10 cellular contexts compared by ENCODE assay signal in genomic region chr1:228151170-228151513, GRCh38. TPM values are rescaled to one million over a fixed set of nuclear protein-coding genes. Genes with fewer than 3 reads are reported as not detected.
DNase-seq lines count a peak whose midpoint lies in the region; ATAC-seq and TF ChIP-seq lines count a peak whose summit lies in the region.
"Had no signal": no experiment of that assay in that cellular context is flagged by ENCODE, and none has a peak within 500 bp of the region (broad histone marks: within the 10 kb centered on the region; RNA-seq: fewer than 3 reads in every experiment).

No MANE protein-coding gene starts in this region.

- in situ Hi-C loops in GM13976 (cut with MboI; ENCODE audit: low sequenced_read_pairs, unreplicated experiment): no loop called here

- TF ChIP-seq CTCF in endodermal cell (conservative IDR thresholded peaks at IDR 0.05): no peak
- TF ChIP-seq CTCF in nephron (IDR thresholded peaks at IDR 0.05; ENCODE audit: unreplicated experiment in 3 of 3): no peak
- no peak for TF ChIP-seq CTCF in WERI-Rb-1 (IDR thresholded peaks at IDR 0.05; ENCODE audit: low read depth, low read length)
- TF ChIP-seq CTCF in GM13976 (IDR thresholded peaks at IDR 0.05; ENCODE audit: borderline replicate concordance, control extremely low read depth, extremely low read depth, insufficient read depth, missing control alignments): no peak

- H3K4me1 ChIP-seq in endodermal cell (ENCODE audit: control insufficient read depth, insufficient read depth, low read length) (no peaks in the 10 kb centered on the region), urinary bladder (ENCODE audit: insufficient read depth) (no peaks in the 10 kb centered on the region)
- H3K4me1 ChIP-seq: HAP-1 had no signal

- H3K4me3 ChIP-seq in endodermal cell (ENCODE audit: low read length) (no peak overlapping the region), urinary bladder (ENCODE audit: low read depth, low read length) (no peak overlapping the region), WERI-Rb-1 (ENCODE audit: low read depth, low read length) (no peak overlapping the region)
- H3K4me3 ChIP-seq: HAP-1 had no signal

- WGBS in endodermal cell (ENCODE audit: insufficient coverage in 1 of 2, insufficient read length in 1 of 2), 2 experiments: 86 to 100% methylated on average over 4 to 6 of the region's 6 CpGs
- 34% methylated on average over 6 of the region's 6 CpGs for WGBS in urinary bladder

- ATAC-seq in activated T-cell treated with anti-CD3 and anti-CD28 coated beads, Interleukin-2, amount 50 U/mL, for 72 hours (replicated peaks in 1 of 2): no peak
- no peak for ATAC-seq in HG03280 (IDR thresholded peaks at IDR 0.05; ENCODE audit: unreplicated experiment)

- H3K9me3 Mint-ChIP-seq in activated T-cell treated with anti-CD3 and anti-CD28 coated beads, Interleukin-2, amount 50 U/mL, for 24 hours: no peaks in the 10 kb centered on the region
- no peaks in the 10 kb centered on the region for H3K9me3 Mint-ChIP-seq in activated T-cell treated with anti-CD3 and anti-CD28 coated beads, Interleukin-2, amount 50 U/mL, for 72 hours
- H3K9me3 Mint-ChIP-seq in endodermal cell: no peaks in the 10 kb centered on the region
- no peaks in the 10 kb centered on the region for H3K9me3 Mint-ChIP-seq in nephron

- H3K27ac ChIP-seq in endodermal cell (ENCODE audit: low read depth, low read length): no peak overlapping the region
- H3K27ac ChIP-seq in urinary bladder (ENCODE audit: low read depth): peak overlapping the region; percentile 77
- no peak overlapping the region; the same call in 1 of the 2 replicates for H3K27ac ChIP-seq in WERI-Rb-1

- H3K27me3 Mint-ChIP-seq in activated T-cell treated with anti-CD3 and anti-CD28 coated beads, Interleukin-2, amount 50 U/mL, for 24 hours: no peaks in the 10 kb centered on the region
- H3K27me3 Mint-ChIP-seq in activated T-cell treated with anti-CD3 and anti-CD28 coated beads, Interleukin-2, amount 50 U/mL, for 72 hours (ENCODE audit: low read depth): no peaks in the 10 kb centered on the region
- H3K27me3 Mint-ChIP-seq in endodermal cell (ENCODE audit: insufficient read depth): no peaks in the 10 kb centered on the region
- H3K27me3 Mint-ChIP-seq in nephron (ENCODE audit: low read depth): no peaks in the 10 kb centered on the region

- no peak for DNase-seq in activated T-cell treated with anti-CD3 and anti-CD28 coated beads, Interleukin-2, amount 50 U/mL, for 24 hours
- no peak for DNase-seq in activated T-cell treated with anti-CD3 and anti-CD28 coated beads, Interleukin-2, amount 50 U/mL, for 72 hours
- DNase-seq in endodermal cell (peak; percentile 40), WERI-Rb-1 (no peak), GM13976 (ENCODE audit: low spot score) (no peak)
- DNase-seq: MM.1S had no signal

- H3K36me3 Mint-ChIP-seq in activated T-cell treated with anti-CD3 and anti-CD28 coated beads, Interleukin-2, amount 50 U/mL, for 24 hours (ENCODE audit: low read depth): peaks cover 29% of the 10 kb centered on the region
- H3K36me3 Mint-ChIP-seq in activated T-cell treated with anti-CD3 and anti-CD28 coated beads, Interleukin-2, amount 50 U/mL, for 72 hours (ENCODE audit: insufficient read depth in 2 of 2): no peaks in the 10 kb centered on the region
- H3K36me3 Mint-ChIP-seq in endodermal cell (ENCODE audit: low read depth): no peaks in the 10 kb centered on the region
- H3K36me3 Mint-ChIP-seq in nephron (ENCODE audit: low read depth): no peaks in the 10 kb centered on the region

- no peak overlapping the region for H3K9ac ChIP-seq in endodermal cell (ENCODE audit: extremely low read depth, low read length, poor library complexity, severe bottlenecking)

- peak overlapping the region; percentile 27 for H3K27ac Mint-ChIP-seq in activated T-cell treated with anti-CD3 and anti-CD28 coated beads, Interleukin-2, amount 50 U/mL, for 24 hours
- H3K27ac Mint-ChIP-seq in activated T-cell treated with anti-CD3 and anti-CD28 coated beads, Interleukin-2, amount 50 U/mL, for 72 hours: no peak overlapping the region
- H3K27ac Mint-ChIP-seq in endodermal cell (no peak overlapping the region), nephron (peak overlapping the region; percentile 17 to 89 (median 70))

- H3K4me3 Mint-ChIP-seq in activated T-cell treated with anti-CD3 and anti-CD28 coated beads, Interleukin-2, amount 50 U/mL, for 24 hours: no peak overlapping the region
- no peak overlapping the region for H3K4me3 Mint-ChIP-seq in activated T-cell treated with anti-CD3 and anti-CD28 coated beads, Interleukin-2, amount 50 U/mL, for 72 hours
- no peak overlapping the region for H3K4me3 Mint-ChIP-seq in endodermal cell
- no peak overlapping the region for H3K4me3 Mint-ChIP-seq in nephron

- H3K9me3 ChIP-seq in endodermal cell (ENCODE audit: control insufficient read depth, low read length) (no peaks in the 10 kb centered on the region), WERI-Rb-1 (ENCODE audit: severe bottlenecking) (no peaks in the 10 kb centered on the region)
- H3K9me3 ChIP-seq: HAP-1 had no signal

- H3K27me3 ChIP-seq in endodermal cell (ENCODE audit: control insufficient read depth, insufficient read depth, low read length, poor library complexity, severe bottlenecking) (no peaks in the 10 kb centered on the region), WERI-Rb-1 (ENCODE audit: insufficient read depth, low read depth, severe bottlenecking) (no peaks in the 10 kb centered on the region)

- H3K4me1 Mint-ChIP-seq in activated T-cell treated with anti-CD3 and anti-CD28 coated beads, Interleukin-2, amount 50 U/mL, for 24 hours (ENCODE audit: low read depth): peaks cover 20% of the 10 kb centered on the region
- peaks cover 15% of the 10 kb centered on the region for H3K4me1 Mint-ChIP-seq in activated T-cell treated with anti-CD3 and anti-CD28 coated beads, Interleukin-2, amount 50 U/mL, for 72 hours (ENCODE audit: low read depth)
- H3K4me1 Mint-ChIP-seq in endodermal cell (no peaks in the 10 kb centered on the region), nephron (no peaks in the 10 kb centered on the region)

- peaks cover 1% of the 10 kb centered on the region for H3K36me3 ChIP-seq in endodermal cell (ENCODE audit: control insufficient read depth, insufficient read depth, low read length)
- H3K36me3 ChIP-seq in urinary bladder (ENCODE audit: insufficient read depth): no peaks in the 10 kb centered on the region
- H3K36me3 ChIP-seq in WERI-Rb-1: peaks cover 5% of the 10 kb centered on the region

RNA-seq across cellular contexts. Expression of gene GJC2, which starts 1.4 kb away (rescaled TPM):
- total RNA-seq in activated T-cell treated with anti-CD3 and anti-CD28 coated beads, Interleukin-2, amount 50 U/mL, for 72 hours: under 1 TPM; 0.77 to 0.93 TPM
- under 1 TPM; 0.53 to 0.60 TPM for total RNA-seq in endodermal cell
- 0.71 TPM for polyA plus RNA-seq in endodermal cell (2013, experiment 1 of 2)
- 0.37 TPM for polyA plus RNA-seq in endodermal cell (2013, experiment 2 of 2)
- 4.0 TPM for total RNA-seq in urinary bladder
- polyA plus RNA-seq in urinary bladder: 5.4 TPM

RNA-seq across cellular contexts. Expression of gene GUK1, which starts 11.1 kb away (rescaled TPM):
- 100 to 1,000 TPM; 130 to 148 TPM for total RNA-seq in activated T-cell treated with anti-CD3 and anti-CD28 coated beads, Interleukin-2, amount 50 U/mL, for 72 hours
- total RNA-seq in endodermal cell (100 to 1,000 TPM; 110 to 112 TPM), urinary bladder (103 TPM)
- polyA plus RNA-seq in endodermal cell (2013, experiment 1 of 2): 121 TPM
- polyA plus RNA-seq in endodermal cell (2013, experiment 2 of 2): 115 TPM
- polyA plus RNA-seq in urinary bladder: 492 TPM

RNA-seq across cellular contexts. Expression of gene IBA57, which starts 14.5 kb away (rescaled TPM):
- total RNA-seq in activated T-cell treated with anti-CD3 and anti-CD28 coated beads, Interleukin-2, amount 50 U/mL, for 72 hours: 1 to 10 TPM; 9.1 TPM
- total RNA-seq in endodermal cell (1 to 10 TPM; 6.8 to 7.7 TPM), urinary bladder (5.4 TPM)
- polyA plus RNA-seq in endodermal cell (2013, experiment 1 of 2): 3.3 TPM
- 4.1 TPM for polyA plus RNA-seq in endodermal cell (2013, experiment 2 of 2)
- 6.6 TPM for polyA plus RNA-seq in urinary bladder

RNA-seq across cellular contexts. Expression of gene MRPL55, which starts 42.0 kb away (rescaled TPM):
- total RNA-seq in activated T-cell treated with anti-CD3 and anti-CD28 coated beads, Interleukin-2, amount 50 U/mL, for 72 hours: 10 to 100 TPM; 36.1 to 36.7 TPM
- total RNA-seq in endodermal cell (10 to 100 TPM; 57.6 to 66.7 TPM), urinary bladder (22.5 TPM)
- 72.3 TPM for polyA plus RNA-seq in endodermal cell (2013, experiment 1 of 2)
- 52.9 TPM for polyA plus RNA-seq in endodermal cell (2013, experiment 2 of 2)
- 109 TPM for polyA plus RNA-seq in urinary bladder

RNA-seq across cellular contexts. Expression of gene C1orf35, which starts 48.0 kb away (rescaled TPM):
- 10 to 100 TPM; 18.2 to 27.3 TPM for total RNA-seq in activated T-cell treated with anti-CD3 and anti-CD28 coated beads, Interleukin-2, amount 50 U/mL, for 72 hours
- total RNA-seq in endodermal cell (10 to 100 TPM; 31.6 to 34.0 TPM), urinary bladder (4.3 TPM)
- polyA plus RNA-seq in endodermal cell (2013, experiment 1 of 2): 27.6 TPM
- 24.7 TPM for polyA plus RNA-seq in endodermal cell (2013, experiment 2 of 2)
- 25.7 TPM for polyA plus RNA-seq in urinary bladder

Comparison
In these comparisons a context has a peak if more than half of its experiments do, and no peak if none do; other contexts are left out.
1. H3K27ac Mint-ChIP-seq: peak in activated T-cell treated with anti-CD3 and anti-CD28 coated beads, Interleukin-2, amount 50 U/mL, for 24 hours (single experiment) and nephron (3 of 3); none in activated T-cell treated with anti-CD3 and anti-CD28 coated beads, Interleukin-2, amount 50 U/mL, for 72 hours (single experiment) and endodermal cell (single experiment).